Comparison of ENCODE assay signal across 16 cellular contexts in genomic region chr1:52569333-52570265, GRCh38. TPM values are rescaled to one million over a fixed set of nuclear protein-coding genes. Genes with fewer than 3 reads are reported as not detected.
DNase-seq lines count a peak whose midpoint lies in the region; ATAC-seq and TF ChIP-seq lines count a peak whose summit lies in the region.
"Had no signal": no experiment of that assay in that cellular context is flagged by ENCODE, and none has a peak within 500 bp of the region (broad histone marks: within the 10 kb centered on the region; RNA-seq: fewer than 3 reads in every experiment).

No MANE protein-coding gene starts in this region.

- peaks cover 0 to 3% of the 10 kb centered on the region in 2 donors for H3K4me1 ChIP-seq in lung (ENCODE audit: control insufficient read depth in 2 of 2, insufficient read depth in 2 of 2, low read length in 2 of 2)
- H3K4me1 ChIP-seq in transverse colon = peaks cover 0 to 4% (median 0%) of the 10 kb centered on the region in 4 donors
- no peaks in the 10 kb centered on the region for H3K4me1 ChIP-seq in right atrium auricular region
- H3K4me1 ChIP-seq: breast epithelium had no signal

- WGBS in lung, 2 donors = 48 to 54% methylated on average over 9 of the region's 9 CpGs
- 61 to 68% methylated on average over 4 to 9 of the region's 9 CpGs for WGBS in transverse colon (ENCODE audit: low coverage in 1 of 2), 2 donors

- peak; percentile 41 for ATAC-seq in lung (ENCODE audit: insufficient read depth, low FRiP score)
- ATAC-seq in HG03159 (IDR thresholded peaks at IDR 0.05; ENCODE audit: unreplicated experiment) = no peak
- ATAC-seq: activated CD8-positive, alpha-beta memory T cell treated with anti-CD3 and anti-CD28 coated beads, Interleukin-2, amount 10 ng/mL, durations not matched to agents 7 days and 5 days had no signal

- peaks cover 6 to 12% (median 10%) of the 10 kb centered on the region in 3 donors for H3K27me3 Mint-ChIP-seq in CD14-positive monocyte (ENCODE audit: low read depth in 3 of 3)
- H3K27me3 Mint-ChIP-seq: activated CD8-positive, alpha-beta memory T cell treated with anti-CD3 and anti-CD28 coated beads, Interleukin-2, amount 10 ng/mL, durations not matched to agents 7 days and 5 days had no signal

- in situ Hi-C loops in transverse colon (cut with MboI; ENCODE audit: low pct_ligation_motif_present in 1 of 4, low pct_unique_long_range_greater_than_20kb in 1 of 4, low sequenced_read_pairs in 3 of 4) = no loop called here

- TF ChIP-seq CTCF in CD14-positive monocyte (IDR thresholded peaks at IDR 0.05) (no peak), lung (IDR thresholded peaks at IDR 0.05; ENCODE audit: control extremely low read depth, extremely low read depth) (no peak), transverse colon (IDR thresholded peaks at IDR 0.05) (no peak), right atrium auricular region (IDR thresholded peaks at IDR 0.05) (no peak)

- peaks cover 0 to 11% (median 6%) of the 10 kb centered on the region in 7 donors for H3K9me3 Mint-ChIP-seq in CD14-positive monocyte

- H3K36me3 ChIP-seq in lung (ENCODE audit: control insufficient read depth in 2 of 2, insufficient read depth in 2 of 2, low read length in 2 of 2) (no peaks in the 10 kb centered on the region), transverse colon (no peaks in the 10 kb centered on the region), right atrium auricular region (no peaks in the 10 kb centered on the region)
- H3K36me3 ChIP-seq: breast epithelium had no signal

- no peak for DNase-seq in CD14-positive monocyte (ENCODE audit: low spot score)
- peak; percentile 72 to 81 for DNase-seq in Kasumi-1 (lab: John Stamatoyannopoulos, UW)
- peak; percentile 23 for DNase-seq in UCSD-AML1 (lab: John Stamatoyannopoulos, UW; ENCODE audit: unreplicated experiment)
- no peak for DNase-seq in lung (ENCODE audit: low spot score)
- DNase-seq in transverse colon = no peak
- DNase-seq in right atrium auricular region (ENCODE audit: low spot score) = no peak
- DNase-seq in hippocampal formation (lab: John Stamatoyannopoulos, UW) = no peak
- DNase-seq: activated CD8-positive, alpha-beta memory T cell treated with anti-CD3 and anti-CD28 coated beads, Interleukin-2, amount 10 ng/mL, durations not matched to agents 7 days and 5 days; DMS79 treated with DMSO at 0.1 percent for 48 hours; effector memory CD4-positive, alpha-beta T cell; NCI-H1436; NCI-H524; trophoblast cell had no signal

- intact Hi-C loops in CD14-positive monocyte (cut with micrococcal nuclease) = no loop called here
- intact Hi-C loops in transverse colon (cut with DNase I; ENCODE audit: low total_unique reads) = no loop called here

- H3K9me3 ChIP-seq in lung (ENCODE audit: control insufficient read depth in 2 of 2, insufficient read depth in 1 of 2, low read length in 1 of 2) (no peaks in the 10 kb centered on the region), transverse colon (no peaks in the 10 kb centered on the region), right atrium auricular region (no peaks in the 10 kb centered on the region)
- H3K9me3 ChIP-seq: breast epithelium had no signal

- TF ChIP-seq EP300 in transverse colon (IDR thresholded peaks at IDR 0.05; ENCODE audit: low read depth) = no peak

- H3K27ac ChIP-seq in lung (ENCODE audit: low read depth in 1 of 2, low read length in 1 of 2) (no peak overlapping the region), transverse colon (no peak overlapping the region), right atrium auricular region (no peak overlapping the region)
- H3K27ac ChIP-seq: breast epithelium, VCaP had no signal

- no peak for TF ChIP-seq POLR2A in transverse colon (IDR thresholded peaks at IDR 0.05)

- peaks cover 30% of the 10 kb centered on the region for H3K4me1 Mint-ChIP-seq in CD14-positive monocyte

- H3K36me3 Mint-ChIP-seq in CD14-positive monocyte = no peaks in the 10 kb centered on the region
- H3K36me3 Mint-ChIP-seq: activated CD8-positive, alpha-beta memory T cell treated with anti-CD3 and anti-CD28 coated beads, Interleukin-2, amount 10 ng/mL, durations not matched to agents 7 days and 5 days had no signal

- H3K27ac Mint-ChIP-seq in CD14-positive monocyte = peak overlapping the region; percentile 11 to 74 (median 51)
- H3K27ac Mint-ChIP-seq: activated CD8-positive, alpha-beta memory T cell treated with anti-CD3 and anti-CD28 coated beads, Interleukin-2, amount 10 ng/mL, durations not matched to agents 7 days and 5 days had no signal

- H3K4me3 ChIP-seq in lung (no peak overlapping the region), transverse colon (no peak overlapping the region), right atrium auricular region (no peak overlapping the region)
- H3K4me3 ChIP-seq: breast epithelium had no signal

- H3K4me3 Mint-ChIP-seq in CD14-positive monocyte = peak overlapping the region in 1 of 2 donors; percentile 65
- H3K4me3 Mint-ChIP-seq: activated CD8-positive, alpha-beta memory T cell treated with anti-CD3 and anti-CD28 coated beads, Interleukin-2, amount 10 ng/mL, durations not matched to agents 7 days and 5 days had no signal

- H3K27me3 ChIP-seq in lung (ENCODE audit: control insufficient read depth, insufficient read depth) (no peaks in the 10 kb centered on the region), transverse colon (no peaks in the 10 kb centered on the region), right atrium auricular region (no peaks in the 10 kb centered on the region)
- H3K27me3 ChIP-seq: breast epithelium had no signal

RNA-seq across cellular contexts. Expression of gene TUT4, which starts 16.7 kb away (rescaled TPM):
- polyA plus RNA-seq in CD14-positive monocyte (1 to 10 TPM; 4.3 to 7.6 TPM), lung (10 to 100 TPM; 16.4 to 19.9 TPM)
- total RNA-seq in lung (100 to 1,000 TPM in 1 of 2 donors, 10 to 100 TPM in 1; 37.2 to 142 TPM), transverse colon (10 to 100 TPM; 12.3 to 55.3 (median 27.4) TPM), right atrium auricular region (10 to 100 TPM; 27.4 to 33.3 TPM)

RNA-seq across cellular contexts. Expression of gene GPX7, which starts 32.6 kb away (rescaled TPM):
- polyA plus RNA-seq in CD14-positive monocyte (1 to 10 TPM; 2.9 to 3.3 TPM), lung (10 to 100 TPM; 11.5 to 12.7 TPM)
- total RNA-seq in lung (10 to 100 TPM in 1 of 2 donors, 1 to 10 TPM in 1; 7.3 to 61.4 TPM), transverse colon (10 to 100 TPM in 1 of 4 donors, 1 to 10 TPM in 3; 3.3 to 16.5 (median 5.6) TPM), right atrium auricular region (10 to 100 TPM; 12.0 to 17.6 TPM)

Comparison
In these comparisons a context has a peak if more than half of its experiments do, and no peak if none do; other contexts are left out.
1. DNase-seq: peak in Kasumi-1 (2 of 2) and UCSD-AML1 (single experiment); none in CD14-positive monocyte (single experiment), lung (single experiment), transverse colon (single experiment), right atrium auricular region (single experiment) and hippocampal formation (0 of 2).